ENCODE assay signal across 2 cellular contexts in genomic region chr9:133822439-133823065, GRCh38.
A peak's percentile ranks its signal among the peaks of the same experiment; 100 is the strongest.
TF ChIP-seq lines count a peak whose summit lies in the region.

No MANE protein-coding gene starts in this region.

TF ChIP-seq in IMR-90, 13 proteins besides CTCF, POLR2A, EP300 and RAD21:
- TF ChIP-seq FOS (IDR thresholded peaks at IDR 0.05; ENCODE audit: low read depth, low read length) (no peak), SMC3 (IDR thresholded peaks at IDR 0.05; ENCODE audit: low read depth, low read length) (no peak), CHD1 (IDR thresholded peaks at IDR 0.05; ENCODE audit: low read depth, low read length) (no peak), NFE2L2 (IDR thresholded peaks at IDR 0.05; ENCODE audit: low read depth, low read length) (no peak), MAFK (IDR thresholded peaks at IDR 0.05; ENCODE audit: low read depth, low read length) (no peak), USF2 (IDR thresholded peaks at IDR 0.05; ENCODE audit: low read depth, low read length) (no peak), CEBPB (IDR thresholded peaks at IDR 0.05; ENCODE audit: low read depth, low read length) (no peak)

TF ChIP-seq in HepG2, 621 proteins besides CTCF, POLR2A, EP300 and RAD21:
- TF ChIP-seq ZSCAN12 (CRISPR knock-in tag; IDR thresholded peaks at IDR 0.05) (no peak), SIX1 (CRISPR knock-in tag; IDR thresholded peaks at IDR 0.05; ENCODE audit: borderline replicate concordance) (no peak), ZMYM3 (CRISPR knock-in tag; IDR thresholded peaks at IDR 0.05) (peak; percentile 75), SIX4 (CRISPR knock-in tag; IDR thresholded peaks at IDR 0.05) (no peak), ZNF768 (CRISPR knock-in tag; IDR thresholded peaks at IDR 0.05) (peak; percentile 99)
TF ChIP-seq in HepG2: peak in this region for 2.
